7 cellular contexts compared by ENCODE assay signal in the genomic region with DNA sequence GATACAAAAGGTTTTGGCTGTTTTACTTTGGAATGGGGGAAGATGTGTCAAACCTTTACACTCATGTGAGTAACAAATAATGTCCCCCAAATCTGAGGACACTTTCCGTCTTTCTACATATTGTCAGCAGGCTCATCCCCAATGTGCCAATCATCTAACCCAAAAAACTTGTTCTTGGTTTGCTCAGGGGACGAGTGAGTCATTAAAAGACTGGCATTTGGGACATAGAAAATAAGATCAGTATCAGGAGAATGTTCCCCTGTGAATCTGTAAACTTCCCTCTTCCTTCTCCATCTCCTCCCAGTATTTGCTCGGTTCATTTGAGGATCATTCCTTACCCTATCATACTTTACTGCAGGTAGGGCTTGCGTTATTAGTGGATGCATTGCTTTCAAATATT.
"Had no signal": no experiment of that assay in that cellular context is flagged by ENCODE, and none has a peak within 500 bp of the region (broad histone marks: within the 10 kb centered on the region; RNA-seq: fewer than 3 reads in every experiment).

No MANE protein-coding gene starts in this region.

- H3K4me3 Mint-ChIP-seq: GM23338, H9, IgD-negative memory B cell had no signal

- H3K9me3 Mint-ChIP-seq: GM23338, H9 had no signal

- DNase-seq: H9, HCEC 1CT had no signal

- H3K27ac Mint-ChIP-seq: GM23338, H9, IgD-negative memory B cell had no signal

- FAIRE-seq: H1, H54, HTR-8/SVneo had no signal

- H3K4me2 ChIP-seq: GM23338 had no signal

- H3K4me3 ChIP-seq: GM23338 had no signal
